In the genomic region with DNA sequence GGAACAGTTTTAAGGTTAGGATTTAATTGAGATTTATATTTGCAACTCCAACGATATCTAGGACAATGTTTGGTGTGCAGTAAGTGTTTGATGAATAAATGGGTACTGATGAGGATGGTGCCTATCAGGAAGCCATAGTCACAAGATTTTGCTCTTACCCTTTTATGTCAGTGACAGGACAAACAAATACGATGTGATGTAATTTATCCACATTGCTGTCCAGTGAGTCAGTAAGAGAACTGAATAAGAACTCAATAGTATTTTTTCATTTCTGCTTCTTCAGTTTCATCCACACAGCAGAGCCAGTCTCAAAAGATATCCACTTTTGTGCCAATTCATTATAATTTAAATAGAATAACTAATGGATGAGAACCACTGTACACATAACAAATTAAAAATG, we compare ENCODE assay signal across 18 cellular contexts. TPM values are rescaled to one million over a fixed set of nuclear protein-coding genes. Genes with fewer than 3 reads are reported as not detected.
"Had no signal": no experiment of that assay in that cellular context is flagged by ENCODE, and none has a peak within 500 bp of the region (broad histone marks: within the 10 kb centered on the region; RNA-seq: fewer than 3 reads in every experiment).

No MANE protein-coding gene starts in this region.

- DNase-seq: endodermal cell; foreskin keratinocyte; heart left ventricle; lower lobe of right lung; naive thymus-derived CD4-positive, alpha-beta T cell; nucleus accumbens; right cardiac atrium; T-helper 2 cell had no signal

- H3K27me3 ChIP-seq: breast epithelium, esophagus muscularis mucosa, foreskin keratinocyte, heart left ventricle had no signal

- H3K36me3 ChIP-seq: breast epithelium, esophagus muscularis mucosa, heart left ventricle, lower lobe of right lung had no signal

- H3K4me2 ChIP-seq: smooth muscle cell had no signal

- H3K9me3 ChIP-seq: lower lobe of right lung had no signal

- H3K4me3 ChIP-seq: breast epithelium, esophagus muscularis mucosa, heart left ventricle, lower lobe of right lung, smooth muscle cell had no signal

- ATAC-seq: activated CD4-positive, CD25-positive, alpha-beta regulatory T cell treated with anti-CD3 and anti-CD28 coated beads, Interleukin-2, amount 50 U/mL, for 24 hours; foreskin keratinocyte; heart left ventricle; naive thymus-derived CD4-positive, alpha-beta T cell; right cardiac atrium had no signal

- H3K4me1 ChIP-seq: breast epithelium, esophagus muscularis mucosa, foreskin keratinocyte, heart left ventricle, lower lobe of right lung had no signal

- H3K27ac ChIP-seq: breast epithelium, esophagus muscularis mucosa, foreskin keratinocyte, heart left ventricle, lower lobe of right lung had no signal

RNA-seq across cellular contexts. Expression of a gene that starts 18.5 kb away (rescaled TPM):
- total RNA-seq: breast epithelium; cerebellum; dermis microvascular lymphatic vessel endothelial cell; endodermal cell; esophagus muscularis mucosa; foreskin keratinocyte; heart left ventricle; lower lobe of right lung; mononuclear cell; naive thymus-derived CD4-positive, alpha-beta T cell; posterior vena cava; right cardiac atrium; smooth muscle cell; urinary bladder had no signal
- polyA plus RNA-seq: foreskin keratinocyte; heart left ventricle; keratinocyte; naive thymus-derived CD4-positive, alpha-beta T cell; right cardiac atrium; smooth muscle cell; urinary bladder had no signal

RNA-seq across cellular contexts. Expression of a gene that starts 37.1 kb away (rescaled TPM):
- total RNA-seq: dermis microvascular lymphatic vessel endothelial cell, endodermal cell, esophagus muscularis mucosa, foreskin keratinocyte, heart left ventricle, lower lobe of right lung, posterior vena cava, right cardiac atrium, smooth muscle cell had no signal
- polyA plus RNA-seq: foreskin keratinocyte; heart left ventricle; keratinocyte; naive thymus-derived CD4-positive, alpha-beta T cell; right cardiac atrium; smooth muscle cell had no signal
